2 cellular contexts compared by ENCODE assay signal in genomic region chr3:109334572-109334971, GRCh38.
TF ChIP-seq lines count a peak whose summit lies in the region.

No MANE protein-coding gene starts in this region.

TF ChIP-seq in GM23338, 12 proteins besides CTCF, POLR2A, EP300 and RAD21 (continued from another document):
- TF ChIP-seq ZNF462 (CRISPR knock-in tag; IDR thresholded peaks at IDR 0.05) (no peak), ETS1 (IDR thresholded peaks at IDR 0.05) (no peak)

TF ChIP-seq in WTC11, 78 proteins besides CTCF, POLR2A, EP300 and RAD21 (continued from another document):
- TF ChIP-seq AR (CRISPR knock-in tag; IDR thresholded peaks at IDR 0.05) = no peak
- TF ChIP-seq, protein P1, sequence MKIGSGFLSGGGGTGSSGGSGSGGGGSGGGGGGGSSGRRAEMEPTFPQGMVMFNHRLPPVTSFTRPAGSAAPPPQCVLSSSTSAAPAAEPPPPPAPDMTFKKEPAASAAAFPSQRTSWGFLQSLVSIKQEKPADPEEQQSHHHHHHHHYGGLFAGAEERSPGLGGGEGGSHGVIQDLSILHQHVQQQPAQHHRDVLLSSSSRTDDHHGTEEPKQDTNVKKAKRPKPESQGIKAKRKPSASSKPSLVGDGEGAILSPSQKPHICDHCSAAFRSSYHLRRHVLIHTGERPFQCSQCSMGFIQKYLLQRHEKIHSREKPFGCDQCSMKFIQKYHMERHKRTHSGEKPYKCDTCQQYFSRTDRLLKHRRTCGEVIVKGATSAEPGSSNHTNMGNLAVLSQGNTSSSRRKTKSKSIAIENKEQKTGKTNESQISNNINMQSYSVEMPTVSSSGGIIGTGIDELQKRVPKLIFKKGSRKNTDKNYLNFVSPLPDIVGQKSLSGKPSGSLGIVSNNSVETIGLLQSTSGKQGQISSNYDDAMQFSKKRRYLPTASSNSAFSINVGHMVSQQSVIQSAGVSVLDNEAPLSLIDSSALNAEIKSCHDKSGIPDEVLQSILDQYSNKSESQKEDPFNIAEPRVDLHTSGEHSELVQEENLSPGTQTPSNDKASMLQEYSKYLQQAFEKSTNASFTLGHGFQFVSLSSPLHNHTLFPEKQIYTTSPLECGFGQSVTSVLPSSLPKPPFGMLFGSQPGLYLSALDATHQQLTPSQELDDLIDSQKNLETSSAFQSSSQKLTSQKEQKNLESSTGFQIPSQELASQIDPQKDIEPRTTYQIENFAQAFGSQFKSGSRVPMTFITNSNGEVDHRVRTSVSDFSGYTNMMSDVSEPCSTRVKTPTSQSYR (CRISPR knock-in tag; IDR thresholded peaks at IDR 0.05) = no peak
